21 cellular contexts compared by ENCODE assay signal in genomic region chr7:101516849-101517248, GRCh38.
DNase-seq lines count a peak whose midpoint lies in the region; ATAC-seq and TF ChIP-seq lines count a peak whose summit lies in the region.
"Had no signal": no experiment of that assay in that cellular context is flagged by ENCODE, and none has a peak within 500 bp of the region (broad histone marks: within the 10 kb centered on the region; RNA-seq: fewer than 3 reads in every experiment).

No MANE protein-coding gene starts in this region.

- CTCF ChIA-PET in WTC11 (lab: Charles Lee), result interaction anchor here (0.8 to 2.7 kb wide), 3 partner anchors 8 to 373 kb away, joined by 3 to 10 read pairs (median 3); no protein-coding TSS in a partner anchor

- H3K4me1 ChIP-seq in ovary (ENCODE audit: insufficient read depth), result no peaks in the 10 kb centered on the region
- H3K4me1 ChIP-seq: HAP-1 had no signal

- 64 to 68% (median 67%) methylated on average over 9 of the region's 9 CpGs for WGBS in ovary, 3 donors

- no peak overlapping the region for H3K27ac ChIP-seq in ovary
- H3K27ac ChIP-seq: RWPE1 had no signal

- H3K27ac Mint-ChIP-seq in WTC11, result no peak overlapping the region
- H3K27ac Mint-ChIP-seq in HFFc6, result no peak overlapping the region
- H3K27ac Mint-ChIP-seq: B cell; CD4-positive, alpha-beta T cell had no signal

- POLR2A ChIA-PET in WTC11 (lab: Charles Lee), result no interaction called here

- no peak for TF ChIP-seq CTCF in WTC11 (IDR thresholded peaks at IDR 0.05)
- TF ChIP-seq CTCF in omental fat pad (IDR thresholded peaks at IDR 0.05), result no peak
- no peak for TF ChIP-seq CTCF in HFFc6 (IDR thresholded peaks at IDR 0.05)
- TF ChIP-seq CTCF in ovary (IDR thresholded peaks at IDR 0.05), result no peak

- DNase-seq in H7, result peak; percentile 86
- peak; percentile 38 for DNase-seq in WTC11 (ENCODE audit: low spot score)
- DNase-seq in iPS-NIHi7 (ENCODE audit: extremely low spot score), result peak; percentile 78
- no peak for DNase-seq in omental fat pad (ENCODE audit: low spot score)
- no peak for DNase-seq in HFFc6
- no peak for DNase-seq in ovary
- DNase-seq: CD4-positive, alpha-beta T cell; Karpas-422; NCI-H1092 treated with DMSO at 0.1 percent for 48 hours; NCI-H1436; NCI-H187; NCI-H2107; NCI-H226; NCI-H510A; NCI-H69; SHP77 treated with DMSO at 0.1 percent for 48 hours; T-helper 1 cell had no signal

- H3K4me1 Mint-ChIP-seq in WTC11 (peaks cover 18% of the 10 kb centered on the region), HFFc6 (ENCODE audit: low read depth) (peaks cover 23% of the 10 kb centered on the region)
- H3K4me1 Mint-ChIP-seq: B cell had no signal

- peak; percentile 71 for ATAC-seq in WTC11
- peak; percentile 38 for ATAC-seq in omental fat pad (ENCODE audit: low FRiP score)
- ATAC-seq in GM19467 (IDR thresholded peaks at IDR 0.05; ENCODE audit: unreplicated experiment), result no peak

- intact Hi-C loops in ovary (cut with DNase I), result no loop called here

- H3K4me3 ChIP-seq in H7 (ENCODE audit: insufficient read depth, low read depth, low read length), result no peak overlapping the region
- no peak overlapping the region for H3K4me3 ChIP-seq in ovary
- H3K4me3 ChIP-seq: HAP-1 had no signal

- TF ChIP-seq POLR2A in ovary (IDR thresholded peaks at IDR 0.05), result no peak

- H3K4me3 Mint-ChIP-seq in WTC11 (no peak overlapping the region), HFFc6 (no peak overlapping the region)
- H3K4me3 Mint-ChIP-seq: B cell; CD4-positive, alpha-beta T cell had no signal

- H3K9me3 Mint-ChIP-seq in WTC11, result 0 out of 2 replicates have a peak, but pooled peaks cover 4% of the 10 kb centered on the region
- H3K9me3 Mint-ChIP-seq in HFFc6, result no peaks in the 10 kb centered on the region
- H3K9me3 Mint-ChIP-seq: CD4-positive, alpha-beta T cell had no signal

- no peaks in the 10 kb centered on the region for H3K27me3 Mint-ChIP-seq in WTC11 (ENCODE audit: low read depth)
- peaks cover 31% of the 10 kb centered on the region for H3K27me3 Mint-ChIP-seq in HFFc6 (ENCODE audit: insufficient read depth)
- H3K27me3 Mint-ChIP-seq: CD4-positive, alpha-beta T cell had no signal

- H3K36me3 Mint-ChIP-seq in WTC11 (no peaks in the 10 kb centered on the region; the same call in 1 of the 2 replicates), HFFc6 (ENCODE audit: low read depth) (no peaks in the 10 kb centered on the region)

- no peak for TF ChIP-seq EP300 in ovary (IDR thresholded peaks at IDR 0.05)

- H3K27me3 ChIP-seq in H7 (ENCODE audit: control insufficient read depth, insufficient read depth, low read length) (no peaks in the 10 kb centered on the region), ovary (no peaks in the 10 kb centered on the region)

- no peaks in the 10 kb centered on the region for H3K36me3 ChIP-seq in H7 (replicated peaks; ENCODE audit: control insufficient read depth, insufficient read depth, low read length)
- no peaks in the 10 kb centered on the region for H3K36me3 ChIP-seq in ovary
- H3K36me3 ChIP-seq: HAP-1 had no signal

- H3K9me3 ChIP-seq in ovary, result no peaks in the 10 kb centered on the region
- H3K9me3 ChIP-seq: HAP-1 had no signal

TF ChIP-seq in WTC11, 78 proteins besides CTCF, POLR2A, EP300 and RAD21:
- no peak for TF ChIP-seq MXD4 (CRISPR knock-in tag; IDR thresholded peaks at IDR 0.05; ENCODE audit: borderline replicate concordance)
- TF ChIP-seq IRF2 (CRISPR knock-in tag; IDR thresholded peaks at IDR 0.05; ENCODE audit: borderline replicate concordance, low read depth), result no peak
- no peak for TF ChIP-seq NR3C1 (CRISPR knock-in tag; conservative IDR thresholded peaks at IDR 0.05; ENCODE audit: low read depth)
- peak; percentile 86 for TF ChIP-seq ZNF121 (CRISPR knock-in tag; IDR thresholded peaks at IDR 0.05)
- TF ChIP-seq SOX15 (CRISPR knock-in tag; IDR thresholded peaks at IDR 0.05), result no peak
- no peak for TF ChIP-seq E2F5 (CRISPR knock-in tag; IDR thresholded peaks at IDR 0.05)

Comparison
In these comparisons a context has a peak if more than half of its experiments do, and no peak if none do; other contexts are left out.
1. DNase-seq: peak in H7 (single experiment), WTC11 (single experiment) and iPS-NIHi7 (single experiment); none in omental fat pad (single experiment), HFFc6 (single experiment) and ovary (0 of 5).